In genomic region chr9:2559212-2560152, GRCh38 we compare ENCODE assay signal across 8 cellular contexts.
DNase-seq lines count a peak whose midpoint lies in the region; ATAC-seq, FAIRE-seq and TF ChIP-seq lines count a peak whose summit lies in the region.
"Had no signal": no experiment of that assay in that cellular context is flagged by ENCODE, and none has a peak within 500 bp of the region (broad histone marks: within the 10 kb centered on the region; RNA-seq: fewer than 3 reads in every experiment).

No MANE protein-coding gene starts in this region.

- H3K4me2 ChIP-seq in neural progenitor cell, result no peak overlapping the region

- peaks cover 0 to 26% (median 16%) of the 10 kb centered on the region in 4 donors for H3K4me1 ChIP-seq in tibial artery
- no peaks in the 10 kb centered on the region for H3K4me1 ChIP-seq in neural progenitor cell

- H3K36me3 ChIP-seq in bronchial epithelial cell (ENCODE audit: control insufficient read depth, insufficient read depth, low read length) (no peaks in the 10 kb centered on the region), tibial artery (no peaks in the 10 kb centered on the region), neural progenitor cell (no peaks in the 10 kb centered on the region)

- peak; percentile 78 for DNase-seq in LHCN-M2 (ENCODE audit: low read depth)
- DNase-seq in bronchial epithelial cell (ENCODE audit: low read depth), result peak; percentile 70
- DNase-seq in tibial artery, result peak; percentile 83 to 88
- DNase-seq in neural progenitor cell (ENCODE audit: low spot score), result no peak

- H3K27ac ChIP-seq in layer of hippocampus (ENCODE audit: low read depth, low read length), result peak overlapping the region; percentile 80
- peak overlapping the region; percentile 58 to 76 for H3K27ac ChIP-seq in tibial artery
- no peak overlapping the region for H3K27ac ChIP-seq in neural progenitor cell

- peaks cover 4% of the 10 kb centered on the region for H3K27me3 Mint-ChIP-seq in neural progenitor cell (ENCODE audit: insufficient read depth, low read depth)

- TF ChIP-seq CTCF in bronchial epithelial cell (IDR thresholded peaks at IDR 0.05; ENCODE audit: insufficient read depth, low read length, severe bottlenecking) (no peak), tibial artery (IDR thresholded peaks at IDR 0.05) (peak in 1 of 2 experiments; percentile 11), neural progenitor cell (IDR thresholded peaks at IDR 0.05) (no peak)

- H3K9me3 Mint-ChIP-seq in neural progenitor cell, result peaks cover 17% of the 10 kb centered on the region

- no peak for ATAC-seq in GM19455 (IDR thresholded peaks at IDR 0.05; ENCODE audit: unreplicated experiment)
- no peak for ATAC-seq in GM19397 (IDR thresholded peaks at IDR 0.05; ENCODE audit: unreplicated experiment)

- H3K27ac Mint-ChIP-seq in neural progenitor cell, result no peak overlapping the region

- intact Hi-C loops in tibial artery (cut with DNase I; ENCODE audit: low total_unique reads), result no loop called here

- no peaks in the 10 kb centered on the region for H3K27me3 ChIP-seq in bronchial epithelial cell (ENCODE audit: control insufficient read depth, insufficient read depth, low read length)
- no peaks in the 10 kb centered on the region for H3K27me3 ChIP-seq in layer of hippocampus (ENCODE audit: control insufficient read depth, insufficient read depth, low read length)
- H3K27me3 ChIP-seq in tibial artery, result no peaks in the 10 kb centered on the region
- H3K27me3 ChIP-seq in neural progenitor cell, result no peaks in the 10 kb centered on the region

- H3K36me3 Mint-ChIP-seq in neural progenitor cell, result no peaks in the 10 kb centered on the region

- no peaks in the 10 kb centered on the region for H3K9me3 ChIP-seq in tibial artery
- H3K9me3 ChIP-seq in neural progenitor cell (ENCODE audit: low read depth), result no peaks in the 10 kb centered on the region

- H3K79me2 ChIP-seq in neural progenitor cell (ENCODE audit: low read depth), result no peaks in the 10 kb centered on the region

- no peak overlapping the region for H3K9ac ChIP-seq in neural progenitor cell

- FAIRE-seq in bronchial epithelial cell (lab: Jason Lieb, UNC), result peak; percentile 40
- FAIRE-seq: TTC549 had no signal

- H3K4me3 Mint-ChIP-seq in neural progenitor cell, result no peak overlapping the region

- no peaks in the 10 kb centered on the region for H3K4me1 Mint-ChIP-seq in neural progenitor cell

- H3K4me3 ChIP-seq in bronchial epithelial cell (ENCODE audit: low read depth, low read length) (no peak overlapping the region), tibial artery (no peak overlapping the region), neural progenitor cell (no peak overlapping the region)

- H2AFZ ChIP-seq in neural progenitor cell (replicated peaks), result no peak overlapping the region

- no peaks in the 10 kb centered on the region for H3F3A ChIP-seq in neural progenitor cell (ENCODE audit: low read depth)

- no peaks in the 10 kb centered on the region for H4K20me1 ChIP-seq in neural progenitor cell (ENCODE audit: low read depth)
